ENCODE assay signal across 1 cellular context in the genomic region with DNA sequence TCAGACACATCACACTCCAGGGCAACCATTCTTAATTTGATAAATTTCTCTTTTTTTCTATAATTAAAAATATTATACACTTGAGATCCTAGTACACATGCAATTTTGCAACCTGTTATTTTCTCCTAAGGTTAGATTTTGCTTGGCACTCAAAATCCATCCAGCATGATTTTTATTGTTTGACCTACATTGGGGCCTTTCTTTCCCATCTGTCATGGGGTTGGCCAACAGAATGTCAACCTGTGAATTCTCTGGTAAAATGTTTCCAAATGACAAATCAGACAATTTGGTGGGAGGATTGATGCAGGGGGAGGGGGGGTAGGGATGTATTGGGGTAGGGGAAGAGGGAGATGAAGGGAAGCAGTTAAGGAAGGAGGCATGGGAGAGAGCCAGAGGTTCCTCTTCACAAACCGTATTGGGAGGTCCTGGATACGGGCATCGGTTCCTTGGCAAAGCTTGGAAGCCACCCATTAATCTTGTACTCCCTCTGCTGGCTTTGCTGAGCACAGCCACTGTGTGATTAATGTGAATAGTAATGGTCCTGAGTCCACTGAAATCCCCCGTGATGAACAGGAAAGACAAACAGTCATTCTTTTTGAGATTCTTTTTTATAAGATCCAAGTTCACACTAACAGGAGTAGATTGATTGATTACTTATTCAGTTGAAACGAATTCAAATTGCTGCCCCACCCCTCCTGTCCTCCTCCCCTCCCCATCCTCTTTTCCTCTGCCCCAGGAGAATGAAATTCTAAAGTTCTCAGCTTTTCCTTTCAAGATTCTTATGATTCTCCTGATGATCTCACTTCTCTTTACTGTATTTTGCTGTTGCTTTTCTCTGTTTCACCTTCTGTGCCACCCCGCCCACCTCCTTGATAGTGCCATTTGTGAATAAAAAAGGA.
TF ChIP-seq lines count a peak whose summit lies in the region.

No MANE protein-coding gene starts in this region.

TF ChIP-seq in HepG2, 621 proteins besides CTCF, POLR2A, EP300 and RAD21 (continued from another document):
- TF ChIP-seq PCBP2 (optimal IDR thresholded peaks at IDR 0.05; ENCODE audit: low read depth, low read length, poor library complexity, severe bottlenecking) (peak; percentile 29), SOX13 (IDR thresholded peaks at IDR 0.05) (no peak), SOX13 (CRISPR knock-in tag; conservative IDR thresholded peaks at IDR 0.05 in 1 of 2, IDR thresholded peaks at IDR 0.05 in 1 of 2) (peak in 1 of 2 experiments; percentile 9; a peak in 1 of 4 replicates), SP5 (CRISPR knock-in tag; IDR thresholded peaks at IDR 0.05; ENCODE audit: borderline replicate concordance, low read depth) (no peak), SOX6 (IDR thresholded peaks at IDR 0.05) (no peak), SOX6 (CRISPR knock-in tag; IDR thresholded peaks at IDR 0.05) (0 out of 2 replicates have a peak, but pooled peaks have one; percentile 21), MIXL1 (CRISPR knock-in tag; IDR thresholded peaks at IDR 0.05) (peak; percentile 49; the same call in 1 of the 2 replicates), HNRNPK (IDR thresholded peaks at IDR 0.05; ENCODE audit: low read depth, low read length, poor library complexity, severe bottlenecking) (peak; percentile 90), PCBP1 (IDR thresholded peaks at IDR 0.05; ENCODE audit: borderline replicate concordance, low read depth, low read length) (0 out of 2 replicates have a peak, but pooled peaks have one; percentile 39), ZNF331 (CRISPR knock-in tag; IDR thresholded peaks at IDR 0.05) (0 out of 2 replicates have a peak, but pooled peaks have one; percentile 25), ZBTB8A (CRISPR knock-in tag; IDR thresholded peaks at IDR 0.05; ENCODE audit: borderline replicate concordance, low read depth) (no peak), XRCC5 (optimal IDR thresholded peaks at IDR 0.05; ENCODE audit: low read length) (peak; percentile 45), DNMT3B (CRISPR knock-in tag; conservative IDR thresholded peaks at IDR 0.05) (0 out of 2 replicates have a peak, but pooled peaks have one; percentile 35), GFI1 (CRISPR knock-in tag; IDR thresholded peaks at IDR 0.05; ENCODE audit: borderline replicate concordance) (no peak), ZNF619 (CRISPR knock-in tag; IDR thresholded peaks at IDR 0.05) (no peak), NFE2L1 (CRISPR knock-in tag; IDR thresholded peaks at IDR 0.05; ENCODE audit: borderline replicate concordance) (no peak), SMC3 (IDR thresholded peaks at IDR 0.05; ENCODE audit: low read length) (peak; percentile 97)
- TF ChIP-seq, protein P1, sequence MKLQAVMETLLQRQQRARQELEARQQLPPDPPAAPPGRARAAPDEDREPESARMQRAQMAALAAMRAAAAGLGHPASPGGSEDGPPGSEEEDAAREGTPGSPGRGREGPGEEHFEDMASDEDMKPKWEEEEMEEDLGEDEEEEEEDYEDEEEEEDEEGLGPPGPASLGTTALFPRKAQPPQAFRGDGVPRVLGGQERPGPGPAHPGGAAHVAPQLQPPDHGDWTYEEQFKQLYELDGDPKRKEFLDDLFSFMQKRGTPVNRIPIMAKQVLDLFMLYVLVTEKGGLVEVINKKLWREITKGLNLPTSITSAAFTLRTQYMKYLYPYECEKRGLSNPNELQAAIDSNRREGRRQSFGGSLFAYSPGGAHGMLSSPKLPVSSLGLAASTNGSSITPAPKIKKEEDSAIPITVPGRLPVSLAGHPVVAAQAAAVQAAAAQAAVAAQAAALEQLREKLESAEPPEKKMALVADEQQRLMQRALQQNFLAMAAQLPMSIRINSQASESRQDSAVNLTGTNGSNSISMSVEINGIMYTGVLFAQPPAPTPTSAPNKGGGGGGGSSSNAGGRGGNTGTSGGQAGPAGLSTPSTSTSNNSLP (IDR thresholded peaks at IDR 0.05; ENCODE audit: low read depth, low read length), result 0 out of 2 replicates have a peak, but pooled peaks have one; percentile 14
- TF ChIP-seq, protein P2, sequence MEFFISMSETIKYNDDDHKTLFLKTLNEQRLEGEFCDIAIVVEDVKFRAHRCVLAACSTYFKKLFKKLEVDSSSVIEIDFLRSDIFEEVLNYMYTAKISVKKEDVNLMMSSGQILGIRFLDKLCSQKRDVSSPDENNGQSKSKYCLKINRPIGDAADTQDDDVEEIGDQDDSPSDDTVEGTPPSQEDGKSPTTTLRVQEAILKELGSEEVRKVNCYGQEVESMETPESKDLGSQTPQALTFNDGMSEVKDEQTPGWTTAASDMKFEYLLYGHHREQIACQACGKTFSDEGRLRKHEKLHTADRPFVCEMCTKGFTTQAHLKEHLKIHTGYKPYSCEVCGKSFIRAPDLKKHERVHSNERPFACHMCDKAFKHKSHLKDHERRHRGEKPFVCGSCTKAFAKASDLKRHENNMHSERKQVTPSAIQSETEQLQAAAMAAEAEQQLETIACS (CRISPR knock-in tag; IDR thresholded peaks at IDR 0.05), result no peak
- TF ChIP-seq, protein P3, sequence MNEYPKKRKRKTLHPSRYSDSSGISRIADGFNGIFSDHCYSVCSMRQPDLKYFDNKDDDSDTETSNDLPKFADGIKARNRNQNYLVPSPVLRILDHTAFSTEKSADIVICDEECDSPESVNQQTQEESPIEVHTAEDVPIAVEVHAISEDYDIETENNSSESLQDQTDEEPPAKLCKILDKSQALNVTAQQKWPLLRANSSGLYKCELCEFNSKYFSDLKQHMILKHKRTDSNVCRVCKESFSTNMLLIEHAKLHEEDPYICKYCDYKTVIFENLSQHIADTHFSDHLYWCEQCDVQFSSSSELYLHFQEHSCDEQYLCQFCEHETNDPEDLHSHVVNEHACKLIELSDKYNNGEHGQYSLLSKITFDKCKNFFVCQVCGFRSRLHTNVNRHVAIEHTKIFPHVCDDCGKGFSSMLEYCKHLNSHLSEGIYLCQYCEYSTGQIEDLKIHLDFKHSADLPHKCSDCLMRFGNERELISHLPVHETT (CRISPR knock-in tag; conservative IDR thresholded peaks at IDR 0.05), result no peak
- TF ChIP-seq, protein P4, sequence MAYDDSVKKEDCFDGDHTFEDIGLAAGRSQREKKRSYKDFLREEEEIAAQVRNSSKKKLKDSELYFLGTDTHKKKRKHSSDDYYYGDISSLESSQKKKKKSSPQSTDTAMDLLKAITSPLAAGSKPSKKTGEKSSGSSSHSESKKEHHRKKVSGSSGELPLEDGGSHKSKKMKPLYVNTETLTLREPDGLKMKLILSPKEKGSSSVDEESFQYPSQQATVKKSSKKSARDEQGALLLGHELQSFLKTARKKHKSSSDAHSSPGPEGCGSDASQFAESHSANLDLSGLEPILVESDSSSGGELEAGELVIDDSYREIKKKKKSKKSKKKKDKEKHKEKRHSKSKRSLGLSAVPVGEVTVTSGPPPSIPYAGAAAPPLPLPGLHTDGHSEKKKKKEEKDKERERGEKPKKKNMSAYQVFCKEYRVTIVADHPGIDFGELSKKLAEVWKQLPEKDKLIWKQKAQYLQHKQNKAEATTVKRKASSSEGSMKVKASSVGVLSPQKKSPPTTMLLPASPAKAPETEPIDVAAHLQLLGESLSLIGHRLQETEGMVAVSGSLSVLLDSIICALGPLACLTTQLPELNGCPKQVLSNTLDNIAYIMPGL (CRISPR knock-in tag; IDR thresholded peaks at IDR 0.05; ENCODE audit: borderline replicate concordance in 1 of 2, low read depth in 1 of 2), result peak in 1 of 2 experiments; percentile 38; a peak in 1 of 4 replicates
